In the genomic region with DNA sequence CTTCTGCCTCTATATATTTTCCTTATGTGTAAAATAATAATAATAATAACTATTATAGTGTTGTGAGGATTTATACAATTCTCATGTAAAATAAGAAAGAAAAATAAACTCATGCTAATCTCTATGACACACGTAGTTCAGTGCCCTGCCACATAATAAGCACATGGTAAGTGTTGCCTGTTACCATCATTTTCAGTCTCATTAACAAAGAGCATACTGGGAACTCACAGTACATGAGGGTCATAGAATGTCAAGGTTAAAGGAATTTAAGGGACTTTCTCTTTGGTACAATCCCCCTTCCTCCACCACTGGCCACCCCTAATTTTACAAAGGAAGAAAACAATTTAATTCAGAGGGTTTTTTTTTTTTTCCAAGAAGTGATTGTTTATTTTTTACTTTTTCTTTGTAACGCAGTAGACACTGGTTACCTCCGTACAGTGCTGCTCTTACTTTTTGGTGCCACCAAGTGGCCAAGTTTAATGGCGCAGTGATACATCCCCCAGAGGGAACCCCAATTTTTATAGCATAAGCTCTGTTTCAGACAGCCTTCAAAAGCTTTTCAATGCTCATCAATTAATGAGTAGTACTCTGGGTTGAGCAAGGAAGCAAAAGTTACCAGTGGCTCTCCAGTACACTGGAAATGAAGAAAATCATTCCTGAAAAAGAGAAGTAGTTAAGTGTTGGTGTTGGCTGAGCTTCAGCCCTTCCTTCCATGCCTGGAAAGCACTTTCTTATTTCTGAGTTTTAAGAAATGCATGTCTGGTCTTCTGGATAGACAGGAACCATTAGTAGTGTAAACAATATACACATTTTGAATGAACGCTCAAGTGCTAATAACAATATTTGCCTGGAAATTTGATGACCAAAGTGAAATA, we compare ENCODE assay signal across 8 cellular contexts.
DNase-seq lines count a peak whose midpoint lies in the region; ATAC-seq and TF ChIP-seq lines count a peak whose summit lies in the region.

No MANE protein-coding gene starts in this region.

- no peaks in the 10 kb centered on the region for H3K36me3 Mint-ChIP-seq in CD8-positive, alpha-beta T cell
- H3K36me3 Mint-ChIP-seq in activated naive CD4-positive, alpha-beta T cell treated with anti-CD3 and anti-CD28 coated beads, Interleukin-2, amount 10 ng/mL, durations not matched to agents 7 days and 5 days = peaks cover 24% of the 10 kb centered on the region

- POLR2A ChIA-PET in CD8-positive, alpha-beta T cell (lab: Charles Lee) = interaction anchor here (1.1 to 1.6 kb wide), 2 partner anchors 18 to 21 kb away, joined by 3 read pairs; no protein-coding TSS in a partner anchor

- H3K27ac Mint-ChIP-seq in CD8-positive, alpha-beta T cell = no peak overlapping the region
- H3K27ac Mint-ChIP-seq in activated naive CD4-positive, alpha-beta T cell treated with anti-CD3 and anti-CD28 coated beads, Interleukin-2, amount 10 ng/mL, durations not matched to agents 7 days and 5 days = peak overlapping the region; percentile 13

- intact Hi-C loops in CD8-positive, alpha-beta T cell (cut with DNase I, micrococcal nuclease) = loop anchor here (1.0 to 10.0 kb wide), 5 partner anchors 145 to 653 kb away; no protein-coding TSS in a partner anchor
- intact Hi-C loops in right cardiac atrium (cut with DNase I) = loop anchor here in 1 of 4 donors (5.0 kb wide), 1 partner anchor 371 kb away; no protein-coding TSS in a partner anchor

- H3K27ac ChIP-seq in CD8-positive, alpha-beta T cell (ENCODE audit: low read depth, low read length) = no peak overlapping the region
- H3K27ac ChIP-seq in RWPE2 (ENCODE audit: poor library complexity, severe bottlenecking) (no peak overlapping the region), right cardiac atrium (ENCODE audit: low read length) (no peak overlapping the region)

- peaks cover 9% of the 10 kb centered on the region for H3K4me1 ChIP-seq in CD8-positive, alpha-beta T cell (ENCODE audit: insufficient read depth, low read length)
- H3K4me1 ChIP-seq in RWPE2 (ENCODE audit: insufficient read depth, poor library complexity, severe bottlenecking) (no peaks in the 10 kb centered on the region), right cardiac atrium (ENCODE audit: control insufficient read depth, insufficient read depth, low read length) (no peaks in the 10 kb centered on the region)

- H3K4me3 ChIP-seq in CD8-positive, alpha-beta T cell (ENCODE audit: low read depth, low read length) = no peak overlapping the region
- H3K4me3 ChIP-seq in RWPE2 (ENCODE audit: severe bottlenecking) (no peak overlapping the region), right cardiac atrium (ENCODE audit: low read length) (no peak overlapping the region)

- H3K27me3 Mint-ChIP-seq in CD8-positive, alpha-beta T cell (ENCODE audit: low read depth) = no peaks in the 10 kb centered on the region
- H3K27me3 Mint-ChIP-seq in activated naive CD4-positive, alpha-beta T cell treated with anti-CD3 and anti-CD28 coated beads, Interleukin-2, amount 10 ng/mL, durations not matched to agents 7 days and 5 days = no peaks in the 10 kb centered on the region

- no peaks in the 10 kb centered on the region for H3K27me3 ChIP-seq in CD8-positive, alpha-beta T cell (ENCODE audit: insufficient read depth, low read length)
- peaks cover under 1% of the 10 kb centered on the region for H3K27me3 ChIP-seq in RWPE2 (ENCODE audit: insufficient read depth, poor library complexity, severe bottlenecking)
- H3K27me3 ChIP-seq in right cardiac atrium (ENCODE audit: control insufficient read depth, insufficient read depth) = no peaks in the 10 kb centered on the region

- peaks cover 37% of the 10 kb centered on the region for H3K4me1 Mint-ChIP-seq in CD8-positive, alpha-beta T cell (ENCODE audit: low read depth)
- peaks cover 63% of the 10 kb centered on the region for H3K4me1 Mint-ChIP-seq in activated naive CD4-positive, alpha-beta T cell treated with anti-CD3 and anti-CD28 coated beads, Interleukin-2, amount 10 ng/mL, durations not matched to agents 7 days and 5 days

- H3K36me3 ChIP-seq in CD8-positive, alpha-beta T cell (ENCODE audit: insufficient read depth, low read length) = no peaks in the 10 kb centered on the region
- H3K36me3 ChIP-seq in RWPE2 (ENCODE audit: low read depth) = no peaks in the 10 kb centered on the region

- TF ChIP-seq CTCF in CD8-positive, alpha-beta T cell (IDR thresholded peaks at IDR 0.05) = peak; percentile 69
- peak; percentile 94 for TF ChIP-seq CTCF in RWPE2 (IDR thresholded peaks at IDR 0.05; ENCODE audit: poor library complexity, severe bottlenecking)

- peak; percentile 12 to 64 (median 44) for DNase-seq in CD8-positive, alpha-beta T cell
- DNase-seq in GM19238 (ENCODE audit: insufficient read length, low spot score) = peak; percentile 25
- DNase-seq in RWPE2 (ENCODE audit: low spot score) = no peak
- DNase-seq in activated naive CD4-positive, alpha-beta T cell treated with anti-CD3 and anti-CD28 coated beads, Interleukin-2, amount 10 ng/mL, durations not matched to agents 7 days and 5 days = peak; percentile 84
- DNase-seq in right cardiac atrium = peak in 2 of 3 donors; percentile 23 to 49
- peak; percentile 31 to 33 for DNase-seq in stimulated activated CD4-positive, alpha-beta T cell treated with anti-CD3 and anti-CD28 coated beads, Interleukin-15, amount 100 ng/mL, for 1 hour (ENCODE audit: low read depth in 1 of 2, low spot score in 1 of 2)
- DNase-seq in NCI-H187 (lab: John Stamatoyannopoulos, UW) = no peak

- no peaks in the 10 kb centered on the region for H3K9me3 Mint-ChIP-seq in CD8-positive, alpha-beta T cell
- peaks cover 15% of the 10 kb centered on the region for H3K9me3 Mint-ChIP-seq in activated naive CD4-positive, alpha-beta T cell treated with anti-CD3 and anti-CD28 coated beads, Interleukin-2, amount 10 ng/mL, durations not matched to agents 7 days and 5 days

- no peaks in the 10 kb centered on the region for H3K9me3 ChIP-seq in CD8-positive, alpha-beta T cell (ENCODE audit: low read length)
- H3K9me3 ChIP-seq in RWPE2 (ENCODE audit: severe bottlenecking) = no peaks in the 10 kb centered on the region
- H3K9me3 ChIP-seq in right cardiac atrium (ENCODE audit: control insufficient read depth, low read length) = no peaks in the 10 kb centered on the region

- CTCF ChIA-PET in CD8-positive, alpha-beta T cell (lab: Charles Lee) = interaction anchor here (0.6 to 4.7 kb wide), 36 partner anchors 9 to 1175 kb away, joined by 3 to 58 read pairs (median 4); partner anchors contain the start of gene TMEM200A
- CTCF ChIA-PET in activated naive CD4-positive, alpha-beta T cell treated with anti-CD3 and anti-CD28 coated beads, Interleukin-2, amount 10 ng/mL, durations not matched to agents 7 days and 5 days (lab: Charles Lee) = interaction anchor here (0.5 to 4.1 kb wide), 41 partner anchors 16 to 1199 kb away, joined by 3 to 41 read pairs (median 4); partner anchors contain the start of gene TMEM200A

- peak; percentile 65 for ATAC-seq in CD8-positive, alpha-beta T cell
- ATAC-seq in HG03280 (IDR thresholded peaks at IDR 0.05; ENCODE audit: unreplicated experiment) = peak; percentile 96
- ATAC-seq in RWPE2 (ENCODE audit: low read depth) = peak; percentile 98
- peak; percentile 61 to 78 for ATAC-seq in right cardiac atrium

- 18% methylated on average over 5 of the region's 5 CpGs for WGBS in right cardiac atrium

- no peak overlapping the region for H3K4me3 Mint-ChIP-seq in CD8-positive, alpha-beta T cell
- no peak overlapping the region for H3K4me3 Mint-ChIP-seq in activated naive CD4-positive, alpha-beta T cell treated with anti-CD3 and anti-CD28 coated beads, Interleukin-2, amount 10 ng/mL, durations not matched to agents 7 days and 5 days

Comparison
In these comparisons a context has a peak if more than half of its experiments do, and no peak if none do; other contexts are left out.
1. DNase-seq: peak in CD8-positive, alpha-beta T cell (7 of 7), GM19238 (single experiment), activated naive CD4-positive, alpha-beta T cell treated with anti-CD3 and anti-CD28 coated beads, Interleukin-2, amount 10 ng/mL, durations not matched to agents 7 days and 5 days (single experiment), right cardiac atrium (2 of 3) and stimulated activated CD4-positive, alpha-beta T cell treated with anti-CD3 and anti-CD28 coated beads, Interleukin-15, amount 100 ng/mL, for 1 hour (2 of 2); none in RWPE2 (single experiment) and NCI-H187 (0 of 2).
2. Peak in every context shown above with its lines, with median percentiles within 50 percentile points of each other: ATAC-seq.